Comparison of ENCODE assay signal across 26 cellular contexts in genomic region chr7:94660006-94660405, GRCh38. TPM values are rescaled to one million over a fixed set of nuclear protein-coding genes. Genes with fewer than 3 reads are reported as not detected.
A peak's percentile ranks its signal among the peaks of the same experiment; 100 is the strongest.
DNase-seq lines count a peak whose midpoint lies in the region; ATAC-seq, FAIRE-seq and TF ChIP-seq lines count a peak whose summit lies in the region.
"Had no signal": no experiment of that assay in that cellular context is flagged by ENCODE, and none has a peak within 500 bp of the region (broad histone marks: within the 10 kb centered on the region; RNA-seq: fewer than 3 reads in every experiment).

No MANE protein-coding gene starts in this region.

- H3K4me1 ChIP-seq in A549 = peaks cover 15% of the 10 kb centered on the region
- H3K4me1 ChIP-seq: BE2C had no signal

- peaks cover 24% of the 10 kb centered on the region for H3K4me1 Mint-ChIP-seq in nephron progenitor cell

- DNase-seq in A549 (ENCODE audit: low read depth in 1 of 2, low spot score in 1 of 2) (no peak), AML-193 (lab: John Stamatoyannopoulos, UW) (peak; percentile 29 to 42), cardiac fibroblast (ENCODE audit: low read depth in 2 of 2) (peak; percentile 18 to 28), nephron progenitor cell (no peak), D341Med (ENCODE audit: low spot score) (no peak), MV-4-11 (lab: John Stamatoyannopoulos, UW) (no peak), GM10248 (ENCODE audit: extremely low spot score) (no peak)
- DNase-seq: BE2C; CD4-positive, CD25-positive, alpha-beta regulatory T cell; COR-L47; GDM1; GM23248; IMR-90; Karpas-422; NCI-H1092 treated with DMSO at 0.1 percent for 48 hours; NCI-H146; NCI-H2081; NCI-H2171 treated with DMSO at 0.1 percent for 48 hours; NCI-H446; NCI-H526 treated with DMSO at 0.1 percent for 48 hours; SHP77 had no signal

- ATAC-seq in A549 = no peak
- ATAC-seq: GM12878, SK-N-SH treated with all-trans-retinoic acid at 6 μM for 48 hours had no signal

- peak overlapping the region; percentile 38 for H3K4me3 Mint-ChIP-seq in nephron progenitor cell
- H3K4me3 Mint-ChIP-seq: CD4-positive, CD25-positive, alpha-beta regulatory T cell had no signal

- FAIRE-seq in A549 (lab: Jason Lieb, UNC) = no peak
- FAIRE-seq: GM12878, GM19239 had no signal

- TF ChIP-seq RAD21 in A549 (conservative IDR thresholded peaks at IDR 0.05 in 1 of 2, IDR thresholded peaks at IDR 0.05 in 1 of 2) = no peak

- peak overlapping the region; percentile 88 for H3K27ac Mint-ChIP-seq in nephron progenitor cell
- H3K27ac Mint-ChIP-seq: CD4-positive, CD25-positive, alpha-beta regulatory T cell had no signal

- H3K9me3 ChIP-seq in A549 = no peaks in the 10 kb centered on the region
- H3K9me3 ChIP-seq: BE2C had no signal

- peaks cover 53% of the 10 kb centered on the region for H3K36me3 Mint-ChIP-seq in nephron progenitor cell (ENCODE audit: low read depth)
- H3K36me3 Mint-ChIP-seq: CD4-positive, CD25-positive, alpha-beta regulatory T cell had no signal

- H3K27ac ChIP-seq in A549 = no peak overlapping the region
- H3K27ac ChIP-seq: GM23248, HL-60 had no signal

- no peak for TF ChIP-seq POLR2A in A549 (IDR thresholded peaks at IDR 0.05; ENCODE audit: low read length)

- CTCF ChIA-PET in A549 (lab: Yijun Ruan, JAX) = interaction anchor here (1.0 to 1.3 kb wide), 2 partner anchors 8 to 13 kb away, joined by 3 read pairs; no protein-coding TSS in a partner anchor
- CTCF ChIA-PET in GM10248 (lab: Yijun Ruan, JAX) = interaction anchor here (1.0 kb wide), 1 partner anchor 209 kb away, joined by 3 read pairs; no protein-coding TSS in a partner anchor

- peaks cover 45% of the 10 kb centered on the region for H3K9me3 Mint-ChIP-seq in nephron progenitor cell

- POLR2A ChIA-PET in A549 (lab: Yijun Ruan, JAX) (no interaction called here), GM10248 (lab: Yijun Ruan, JAX) (no interaction called here)

- peak overlapping the region; percentile 35; the same call in 2 of the 3 replicates for H3K4me2 ChIP-seq in A549

- TF ChIP-seq CTCF in A549 (IDR thresholded peaks at IDR 0.05) (no peak), cardiac fibroblast (IDR thresholded peaks at IDR 0.05; ENCODE audit: low read depth, low read length) (no peak), nephron progenitor cell (IDR thresholded peaks at IDR 0.05) (no peak), GM10248 (IDR thresholded peaks at IDR 0.05; ENCODE audit: control extremely low read depth, extremely low read depth, low read depth, missing control alignments) (no peak)

- H3K4me3 ChIP-seq in A549 (no peak overlapping the region), cardiac fibroblast (replicated peaks in 1 of 2; ENCODE audit: low read depth in 2 of 2, low read length in 2 of 2) (no peak overlapping the region)
- H3K4me3 ChIP-seq: GM12878, GM23248, HAP-1 had no signal

- no peak for TF ChIP-seq EP300 in A549 (IDR thresholded peaks at IDR 0.05)

- H3K27me3 Mint-ChIP-seq in nephron progenitor cell (ENCODE audit: low read depth, poor library complexity) = peaks cover 8% of the 10 kb centered on the region

TF ChIP-seq in A549, 52 proteins besides CTCF, POLR2A, EP300 and RAD21:
- TF ChIP-seq TFCP2L1 (CRISPR knock-in tag; IDR thresholded peaks at IDR 0.05) (no peak), TP53 (CRISPR knock-in tag; IDR thresholded peaks at IDR 0.05) (no peak), FOSB (CRISPR knock-in tag; IDR thresholded peaks at IDR 0.05) (no peak), REST (IDR thresholded peaks at IDR 0.05) (no peak), NPAS2 (CRISPR knock-in tag; IDR thresholded peaks at IDR 0.05; ENCODE audit: borderline replicate concordance) (no peak), RNF2 (IDR thresholded peaks at IDR 0.05; ENCODE audit: borderline replicate concordance, low read depth) (no peak), RFX5 (IDR thresholded peaks at IDR 0.05) (no peak), CHD2 (IDR thresholded peaks at IDR 0.05; ENCODE audit: low read length, partially characterized antibody) (no peak), KDM1A (IDR thresholded peaks at IDR 0.05; ENCODE audit: low read depth) (no peak), MAX (IDR thresholded peaks at IDR 0.05) (no peak), FOXS1 (CRISPR knock-in tag; IDR thresholded peaks at IDR 0.05) (no peak), ZC3H11A (IDR thresholded peaks at IDR 0.05) (no peak), ESRRA (IDR thresholded peaks at IDR 0.05; ENCODE audit: borderline replicate concordance, low read length) (no peak), HOXA7 (CRISPR knock-in tag; IDR thresholded peaks at IDR 0.05) (no peak), HOXB5 (CRISPR knock-in tag; IDR thresholded peaks at IDR 0.05) (no peak), SMC3 (IDR thresholded peaks at IDR 0.05) (no peak), ZFP36 (IDR thresholded peaks at IDR 0.05; ENCODE audit: borderline replicate concordance, partially characterized antibody) (no peak), HEYL (CRISPR knock-in tag; IDR thresholded peaks at IDR 0.05) (no peak)

RNA-seq across cellular contexts. Expression of gene SGCE, which starts 4.1 kb away (rescaled TPM):
- polyA plus RNA-seq in A549 (2011; rRNA removed) = 97.2 and 121 TPM in 2 replicates
- 32.3 and 36.8 TPM in 2 replicates for polyA plus RNA-seq in A549 (2012; cell fraction: cytosol; rRNA removed)
- 20.5 and 29.8 TPM in 2 replicates for polyA plus RNA-seq in A549 (2012; cell fraction: nucleus; rRNA removed)
- polyA plus RNA-seq in A549 (2017; fragmentation: RNase III; extraction: RNeasy Plus Mini Kit Qiagen cat#74134 plus additional on column Dnase treatment) = 59.4 to 61.5 TPM (median 60.1 TPM) in 3 replicates
- polyA minus RNA-seq in A549 (2011; rRNA and poly(A)+ RNA removed) = 54.0 and 71.5 TPM in 2 replicates

Comparison
In these comparisons a context has a peak if more than half of its experiments do, and no peak if none do; other contexts are left out.
1. DNase-seq: peak in AML-193 (2 of 2) and cardiac fibroblast (2 of 2); none in A549 (0 of 2), nephron progenitor cell (single experiment), D341Med (single experiment), MV-4-11 (single experiment) and GM10248 (single experiment).